ENCODE assay signal across 25 cellular contexts in genomic region chr10:70560511-70560931, GRCh38. TPM values are rescaled to one million over a fixed set of nuclear protein-coding genes. Genes with fewer than 3 reads are reported as not detected.
A peak's percentile ranks its signal among the peaks of the same experiment; 100 is the strongest.
DNase-seq lines count a peak whose midpoint lies in the region; ATAC-seq and TF ChIP-seq lines count a peak whose summit lies in the region.
"Had no signal": no experiment of that assay in that cellular context is flagged by ENCODE, and none has a peak within 500 bp of the region (broad histone marks: within the 10 kb centered on the region; RNA-seq: fewer than 3 reads in every experiment).

No MANE protein-coding gene starts in this region.

- TF ChIP-seq CTCF in OCI-LY7 (conservative IDR thresholded peaks at IDR 0.05; ENCODE audit: low read length) (0 out of 2 replicates have a peak, but pooled peaks have one; percentile 36), cardiac muscle cell (IDR thresholded peaks at IDR 0.05; ENCODE audit: low read depth, low read length) (no peak), upper lobe of left lung (IDR thresholded peaks at IDR 0.05) (no peak)

- WGBS in upper lobe of left lung, 2 donors = 76 to 77% methylated on average over 7 to 14 of the region's 14 CpGs

- H3K27ac ChIP-seq in OCI-LY7 (ENCODE audit: low read depth, low read length, poor library complexity, severe bottlenecking) = peak overlapping the region; percentile 73
- H3K27ac ChIP-seq in cardiac muscle cell = peak overlapping the region; percentile 87
- peak overlapping the region in 3 of 4 donors; percentile 35 to 42 (median 39) for H3K27ac ChIP-seq in upper lobe of left lung
- H3K27ac ChIP-seq: epithelial cell of prostate, GM23248, SK-N-MC, suprapubic skin, uterus had no signal

- no TSS peak for BruUV-seq in OCI-LY7 (replicated peaks; lab: Mats Ljungman, UMichigan)

- peak overlapping the region; percentile 56 for H3K4me2 ChIP-seq in OCI-LY7 (ENCODE audit: low read length)

- no peak for ATAC-seq in upper lobe of left lung (ENCODE audit: low FRiP score in 2 of 2)
- ATAC-seq: activated naive CD8-positive, alpha-beta T cell treated with anti-CD3 and anti-CD28 coated beads, Interleukin-2, amount 50 U/mL, for 24 hours; left lobe of liver had no signal

- DNase-seq in OCI-LY7 (ENCODE audit: low spot score) (peak; percentile 93), cardiac muscle cell (ENCODE audit: low read depth in 1 of 2, low spot score in 1 of 2) (no peak), myocyte (ENCODE audit: low read depth) (peak; percentile 64), upper lobe of left lung (no peak), DMS153 treated with DMSO at 0.1 percent for 48 hours (lab: John Stamatoyannopoulos, UW; ENCODE audit: unreplicated experiment) (no peak), NCI-H1092 (lab: John Stamatoyannopoulos, UW) (no peak), HK-2 (ENCODE audit: unreplicated experiment) (no peak)
- DNase-seq: activated CD4-positive, alpha-beta T cell treated with anti-CD3 and anti-CD28 coated beads for 4 hours; activated gamma-delta T cell treated with Interleukin-2 at 50 U/mL for 16 hours; activated naive CD8-positive, alpha-beta T cell treated with anti-CD3 and anti-CD28 coated beads, Interleukin-2, amount 50 U/mL, for 24 hours; activated T-cell treated with anti-CD3 and anti-CD28 coated beads, Interleukin-2, amount 50 U/mL, for 24 hours; CD4-positive, CD25-positive, alpha-beta regulatory T cell; NCI-H1694 treated with DMSO at 0.1 percent for 48 hours; NCI-H2171 treated with DMSO at 0.1 percent for 48 hours; NCI-H524 treated with DMSO at 0.1 percent for 48 hours; stimulated activated CD4-positive, alpha-beta T cell treated with anti-CD3 and anti-CD28 coated beads, Interleukin-1b, Interleukin-23, amount 100 ng/mL, for 48 hours had no signal

- TF ChIP-seq POLR2A in upper lobe of left lung (IDR thresholded peaks at IDR 0.05) = no peak

- H3K36me3 ChIP-seq in OCI-LY7 (ENCODE audit: insufficient read depth, low read length) (peaks cover 40% of the 10 kb centered on the region; the same call in 1 of the 2 replicates), cardiac muscle cell (no peaks in the 10 kb centered on the region), upper lobe of left lung (peaks cover 0 to 36% (median 5%) of the 10 kb centered on the region in 4 donors)
- H3K36me3 ChIP-seq: suprapubic skin, uterus had no signal

- POLR2A ChIA-PET in OCI-LY7 (lab: Charles Lee) = interaction anchor here (0.9 to 2.7 kb wide), 9 partner anchors 15 to 200 kb away, joined by 3 to 15 read pairs (median 4); no protein-coding TSS in a partner anchor

- no peak overlapping the region for H2AFZ ChIP-seq in OCI-LY7 (ENCODE audit: low read length)
- H2AFZ ChIP-seq: GM23248 had no signal

- no peak for TF ChIP-seq EP300 in upper lobe of left lung (IDR thresholded peaks at IDR 0.05)

- no peaks in the 10 kb centered on the region for H4K20me1 ChIP-seq in OCI-LY7 (ENCODE audit: insufficient read depth, low read length)

- H3K9me3 ChIP-seq in OCI-LY7 (ENCODE audit: low read length) (no peaks in the 10 kb centered on the region), cardiac muscle cell (ENCODE audit: low read depth) (no peaks in the 10 kb centered on the region), upper lobe of left lung (no peaks in the 10 kb centered on the region)
- H3K9me3 ChIP-seq: suprapubic skin, uterus had no signal

- no peaks in the 10 kb centered on the region for H3K79me2 ChIP-seq in OCI-LY7 (ENCODE audit: insufficient read depth, low read depth, low read length)

- peaks cover 74% of the 10 kb centered on the region for H3K4me1 ChIP-seq in OCI-LY7 (ENCODE audit: insufficient read depth, low read length, poor library complexity, severe bottlenecking)
- peaks cover 31% of the 10 kb centered on the region for H3K4me1 ChIP-seq in cardiac muscle cell (ENCODE audit: low read depth)
- H3K4me1 ChIP-seq in upper lobe of left lung = peaks cover 29 to 40% (median 33%) of the 10 kb centered on the region in 4 donors

- H3K4me3 ChIP-seq in OCI-LY7 (ENCODE audit: low read depth, low read length, poor library complexity, severe bottlenecking) (no peak overlapping the region), cardiac muscle cell (no peak overlapping the region), upper lobe of left lung (no peak overlapping the region)
- H3K4me3 ChIP-seq: GM23248, SK-N-MC, skin epidermis, suprapubic skin, uterus had no signal

- no peaks in the 10 kb centered on the region for H3K27me3 ChIP-seq in cardiac muscle cell
- no peaks in the 10 kb centered on the region for H3K27me3 ChIP-seq in upper lobe of left lung
- H3K27me3 ChIP-seq: suprapubic skin, uterus had no signal

- intact Hi-C loops in OCI-LY7 (cut with micrococcal nuclease; ENCODE audit: unreplicated experiment) = loop anchor here (1.0 kb wide), 1 partner anchor 16 kb away; no protein-coding TSS in a partner anchor

- no peaks in the 10 kb centered on the region for H3K9me2 ChIP-seq in OCI-LY7 (ENCODE audit: insufficient read depth, low read length)

- CTCF ChIA-PET in OCI-LY7 (lab: Charles Lee; ENCODE audit: unreplicated experiment) = interaction anchor here (1.1 to 1.6 kb wide), 2 partner anchors 19 to 25 kb away, joined by 3 to 7 read pairs; no protein-coding TSS in a partner anchor

RNA-seq across cellular contexts. Expression of gene PRF1, which starts 42.0 kb away (rescaled TPM):
- 4.6 and 7.0 TPM in 2 replicates for total RNA-seq in OCI-LY7 (2014; rRNA removed; shearing (Covaris generic))
- total RNA-seq in OCI-LY7 (2022) = 5.8 and 6.3 TPM in 2 replicates
- 0.07 TPM in 1 of 2 replicates, not detected in the other for total RNA-seq in cardiac muscle cell
- 0.84 TPM in 1 of 2 replicates, not detected in the other for polyA plus RNA-seq in cardiac muscle cell
- total RNA-seq in myocyte = not detected in 2 replicates
- polyA plus RNA-seq in myocyte (2012) = not detected
- total RNA-seq in upper lobe of left lung = 10 to 100 TPM in 5 of 6 donors, 1 to 10 TPM in 1; 6.3 to 26.9 (median 15.9) TPM
- total RNA-seq: chondrocyte, GM23248, neural crest cell had no signal
- polyA plus RNA-seq: GM23248 had no signal

Comparison
In these comparisons a context has a peak if more than half of its experiments do, and no peak if none do; other contexts are left out.
1. DNase-seq: peak in OCI-LY7 (single experiment) and myocyte (single experiment); none in cardiac muscle cell (0 of 2), upper lobe of left lung (0 of 2), DMS153 treated with DMSO at 0.1 percent for 48 hours (single experiment), NCI-H1092 (single experiment) and HK-2 (single experiment).
2. Peak in every context shown above with its lines, with median percentiles within 50 percentile points of each other: H3K27ac ChIP-seq.